Comparison of ENCODE assay signal across 27 cellular contexts in the genomic region with DNA sequence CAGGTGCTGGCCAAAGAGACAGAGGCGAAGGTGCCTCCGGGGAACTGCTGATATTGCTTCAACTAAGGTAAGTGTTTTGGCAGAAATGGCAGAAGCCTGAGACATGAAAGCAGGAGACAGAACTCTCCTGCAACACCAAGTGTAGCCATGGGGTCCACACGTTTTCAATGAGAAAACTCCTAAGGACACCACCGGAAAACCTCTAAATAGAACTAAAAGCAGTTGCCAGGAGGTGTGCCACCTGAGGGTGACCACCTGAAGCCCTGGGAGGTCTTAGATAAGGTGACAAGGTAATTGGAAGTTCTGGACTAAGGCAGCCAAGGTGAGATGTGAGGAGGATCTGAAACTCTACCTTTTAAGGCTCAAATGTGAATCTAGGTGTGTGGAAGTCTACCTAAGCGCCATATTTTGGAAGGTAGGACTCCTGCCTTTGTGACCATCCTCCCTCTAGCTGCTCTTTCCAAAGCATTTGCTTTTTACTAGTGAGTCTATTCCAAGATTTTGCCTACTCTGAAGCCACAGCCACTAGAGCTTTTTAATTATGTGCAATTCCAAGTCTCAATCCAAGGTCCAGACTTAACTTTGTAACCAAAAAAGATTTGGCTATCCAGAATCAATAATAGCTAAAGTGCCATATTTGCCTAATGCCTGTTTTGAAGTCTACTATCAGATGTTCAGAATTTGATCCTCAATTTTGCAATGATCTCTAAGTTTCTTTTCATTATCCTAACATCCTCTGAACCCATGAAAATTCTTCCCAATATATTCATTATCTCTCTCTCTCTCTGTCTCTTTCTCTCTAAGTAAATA.
"Had no signal": no experiment of that assay in that cellular context is flagged by ENCODE, and none has a peak within 500 bp of the region (broad histone marks: within the 10 kb centered on the region; RNA-seq: fewer than 3 reads in every experiment).

No MANE protein-coding gene starts in this region.

- H3K36me3 Mint-ChIP-seq: activated naive CD8-positive, alpha-beta T cell; naive B cell; type B pancreatic cell had no signal

- DNase-seq: activated CD4-positive, alpha-beta memory T cell treated with anti-CD3 and anti-CD28 coated beads, Interleukin-2, amount 10 ng/mL, durations not matched to agents 7 days and 5 days; activated CD4-positive, alpha-beta T cell treated with anti-CD3 and anti-CD28 coated beads for 48 hours; activated CD4-positive, CD25-positive, alpha-beta regulatory T cell; adrenal gland; colonic mucosa; endodermal cell; esophagus squamous epithelium; head of caudate nucleus; islet precursor cell; left cardiac atrium; naive B cell; occipital lobe; posterior cingulate gyrus; small intestine; stimulated activated CD4-positive, alpha-beta T cell treated with anti-CD3 and anti-CD28 coated beads, Interleukin-15, amount 100 ng/mL, for 24 hours; stimulated activated naive B cell treated with anti-CD40 and anti-IgM and Interleukin-4, amounts not matched to agents 10 μg/mL and 1 μg/mL and 100 μg/mL, for 72 hours; SW 1271; T-helper 2 cell; testis had no signal

- ATAC-seq: gastroesophageal sphincter, left cardiac atrium, sciatic nerve had no signal

- H3K4me3 Mint-ChIP-seq: activated CD4-positive, alpha-beta memory T cell treated with anti-CD3 and anti-CD28 coated beads, Interleukin-2, amount 10 ng/mL, durations not matched to agents 7 days and 5 days; activated naive CD8-positive, alpha-beta T cell; activated T-helper 1 cell treated with anti-CD3 and anti-CD28 coated beads, Interleukin-12 subunit alpha, Interleukin-12 subunit beta, Interleukin-2, Interleukin-4 antibody, amounts not matched to agents 30 ng/mL and 10 ng/mL and 1 ng/mL, durations not matched to agents 14 hours and 24 hours and 36 hours; central memory CD8-positive, alpha-beta T cell; endodermal cell; naive B cell; stimulated activated naive B cell treated with anti-CD40 and anti-IgM and Interleukin-4, amounts not matched to agents 10 μg/mL and 1 μg/mL and 100 μg/mL, for 72 hours; type B pancreatic cell had no signal

- FAIRE-seq: small intestine had no signal

- H3K36me3 ChIP-seq: adrenal gland, ascending aorta, breast epithelium, colonic mucosa, esophagus squamous epithelium, gastroesophageal sphincter had no signal

- H3K4me1 ChIP-seq: ascending aorta, breast epithelium, colonic mucosa had no signal

- H3K9me3 Mint-ChIP-seq: activated CD4-positive, alpha-beta memory T cell treated with anti-CD3 and anti-CD28 coated beads, Interleukin-2, amount 10 ng/mL, durations not matched to agents 7 days and 5 days; activated T-helper 1 cell treated with anti-CD3 and anti-CD28 coated beads, Interleukin-12 subunit alpha, Interleukin-12 subunit beta, Interleukin-2, Interleukin-4 antibody, amounts not matched to agents 30 ng/mL and 10 ng/mL and 1 ng/mL, durations not matched to agents 14 hours and 24 hours and 36 hours; central memory CD8-positive, alpha-beta T cell; endodermal cell; stimulated activated naive B cell treated with anti-CD40 and anti-IgM and Interleukin-4, amounts not matched to agents 10 μg/mL and 1 μg/mL and 100 μg/mL, for 72 hours; type B pancreatic cell had no signal

- H3K4me3 ChIP-seq: adrenal gland, ascending aorta, breast epithelium, colonic mucosa, esophagus squamous epithelium, gastroesophageal sphincter, testis had no signal

- H3K9me3 ChIP-seq: adrenal gland, ascending aorta, breast epithelium, colonic mucosa, esophagus squamous epithelium, gastroesophageal sphincter, testis had no signal

- H3K27ac ChIP-seq: adrenal gland, ascending aorta, breast epithelium, colonic mucosa, esophagus squamous epithelium, gastroesophageal sphincter, testis had no signal

- H3K27me3 ChIP-seq: adrenal gland, ascending aorta, breast epithelium, colonic mucosa, esophagus squamous epithelium, gastroesophageal sphincter, testis had no signal

- H3K27ac Mint-ChIP-seq: activated CD4-positive, alpha-beta memory T cell treated with anti-CD3 and anti-CD28 coated beads, Interleukin-2, amount 10 ng/mL, durations not matched to agents 7 days and 5 days; activated naive CD8-positive, alpha-beta T cell; activated T-helper 1 cell treated with anti-CD3 and anti-CD28 coated beads, Interleukin-12 subunit alpha, Interleukin-12 subunit beta, Interleukin-2, Interleukin-4 antibody, amounts not matched to agents 30 ng/mL and 10 ng/mL and 1 ng/mL, durations not matched to agents 14 hours and 24 hours and 36 hours; endodermal cell; naive B cell; stimulated activated naive B cell treated with anti-CD40 and anti-IgM and Interleukin-4, amounts not matched to agents 10 μg/mL and 1 μg/mL and 100 μg/mL, for 72 hours; type B pancreatic cell had no signal
